19 cellular contexts compared by ENCODE assay signal in the genomic region with DNA sequence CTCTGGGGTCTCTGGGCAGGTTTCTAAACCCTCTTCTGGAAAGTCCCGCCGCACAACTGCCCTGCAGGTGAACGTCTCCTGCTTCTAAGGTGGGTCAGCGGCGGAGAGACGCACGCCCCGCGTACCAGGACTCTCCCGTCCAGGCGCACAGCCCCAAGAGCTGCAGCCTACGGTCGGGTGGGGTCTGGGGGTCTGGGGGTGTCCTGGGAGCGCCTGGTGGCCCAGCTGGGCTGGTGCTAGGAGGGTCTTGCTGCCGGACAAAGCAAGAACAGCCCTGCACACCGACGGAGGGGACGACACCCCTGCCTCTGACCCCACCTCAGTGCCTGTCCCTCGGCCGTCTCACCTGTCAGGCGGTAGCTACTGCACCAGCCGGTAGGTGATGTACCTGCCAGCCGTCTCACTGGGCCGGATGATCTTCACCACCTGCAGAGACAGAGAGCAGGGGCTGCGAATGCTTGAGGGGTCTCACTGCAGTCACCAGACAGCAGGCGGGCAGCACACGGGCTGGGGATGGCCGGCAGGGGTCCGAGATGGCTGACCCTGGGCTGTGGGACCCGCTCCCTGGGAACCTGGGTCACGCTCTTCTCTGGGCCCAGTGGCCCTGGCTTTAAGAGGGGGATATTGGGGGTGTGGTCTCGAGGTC. TPM values are rescaled to one million over a fixed set of nuclear protein-coding genes. Genes with fewer than 3 reads are reported as not detected.
A peak's percentile ranks its signal among the peaks of the same experiment; 100 is the strongest.
DNase-seq lines count a peak whose midpoint lies in the region; ATAC-seq and TF ChIP-seq lines count a peak whose summit lies in the region.
"Had no signal": no experiment of that assay in that cellular context is flagged by ENCODE, and none has a peak within 500 bp of the region (broad histone marks: within the 10 kb centered on the region; RNA-seq: fewer than 3 reads in every experiment).

No MANE protein-coding gene starts in this region.

- H3K36me3 ChIP-seq in HCT116 (ENCODE audit: control insufficient read depth in 1 of 2, insufficient read depth in 2 of 2, low read length in 2 of 2), result peaks cover 24 to 52% of the 10 kb centered on the region in 2 experiments; a peak in 3 of 4 replicates

- H3K27me3 Mint-ChIP-seq in activated T-cell treated with anti-CD3 and anti-CD28 coated beads, Interleukin-2, amount 50 U/mL, for 24 hours, result no peaks in the 10 kb centered on the region
- no peaks in the 10 kb centered on the region for H3K27me3 Mint-ChIP-seq in activated T-cell treated with anti-CD3 and anti-CD28 coated beads, Interleukin-2, amount 50 U/mL, for 72 hours (ENCODE audit: low read depth)
- no peaks in the 10 kb centered on the region for H3K27me3 Mint-ChIP-seq in dendritic cell treated with granulocyte-macrophage colony-stimulating factor and Interleukin-4, amounts not matched to agents 40 ng/mL and 50 ng/mL, for 4 days
- no peaks in the 10 kb centered on the region for H3K27me3 Mint-ChIP-seq in stimulated activated naive B cell treated with anti-CD40 and anti-IgM and Interleukin-4, amounts not matched to agents 10 μg/mL and 1 μg/mL and 100 μg/mL, for 72 hours
- H3K27me3 Mint-ChIP-seq in osteocyte (ENCODE audit: unreplicated experiment), result no peaks in the 10 kb centered on the region

- POLR2A ChIA-PET in HCT116 (lab: Charles Lee), result interaction anchor here (1.1 kb wide), 1 partner anchor 25 kb away, joined by 3 read pairs; no protein-coding TSS in a partner anchor

- no TSS peak for BruUV-seq in HCT116 (replicated peaks; lab: Mats Ljungman, UMichigan)

- H3K27ac ChIP-seq in HCT116 (ENCODE audit: low read depth, low read length), result peak overlapping the region; percentile 10; the same call in 1 of the 2 replicates
- H3K27ac ChIP-seq: psoas muscle, tibial artery had no signal

- RAD21 ChIA-PET in HCT116 (lab: Charles Lee; ENCODE audit: low non-redundant PET in 1 of 2, low total read pairs in 2 of 2, uncharacterized antibody in 2 of 2, unreplicated experiment in 2 of 2), result no interaction called here

- no peak overlapping the region for H3K9ac ChIP-seq in HCT116 (ENCODE audit: low read length)

- intact Hi-C loops in HCT116 (cut with micrococcal nuclease), result no loop called here
- intact Hi-C loops in dendritic cell treated with granulocyte-macrophage colony-stimulating factor and Interleukin-4, amounts not matched to agents 40 ng/mL and 50 ng/mL, for 4 days (cut with micrococcal nuclease), result no loop called here

- H3K4me1 Mint-ChIP-seq in activated T-cell treated with anti-CD3 and anti-CD28 coated beads, Interleukin-2, amount 50 U/mL, for 24 hours (ENCODE audit: low read depth), result peaks cover 66% of the 10 kb centered on the region
- H3K4me1 Mint-ChIP-seq in activated T-cell treated with anti-CD3 and anti-CD28 coated beads, Interleukin-2, amount 50 U/mL, for 72 hours (ENCODE audit: low read depth), result peaks cover 56% of the 10 kb centered on the region
- H3K4me1 Mint-ChIP-seq in dendritic cell treated with granulocyte-macrophage colony-stimulating factor and Interleukin-4, amounts not matched to agents 40 ng/mL and 50 ng/mL, for 4 days (ENCODE audit: low read depth), result peaks cover 84% of the 10 kb centered on the region
- peaks cover 40 to 57% of the 10 kb centered on the region in 2 donors for H3K4me1 Mint-ChIP-seq in stimulated activated naive B cell treated with anti-CD40 and anti-IgM and Interleukin-4, amounts not matched to agents 10 μg/mL and 1 μg/mL and 100 μg/mL, for 72 hours
- H3K4me1 Mint-ChIP-seq in osteocyte (ENCODE audit: unreplicated experiment), result peaks cover 12% of the 10 kb centered on the region

- H3K4me3 Mint-ChIP-seq in activated T-cell treated with anti-CD3 and anti-CD28 coated beads, Interleukin-2, amount 50 U/mL, for 24 hours, result no peak overlapping the region
- no peak overlapping the region for H3K4me3 Mint-ChIP-seq in activated T-cell treated with anti-CD3 and anti-CD28 coated beads, Interleukin-2, amount 50 U/mL, for 72 hours
- peak overlapping the region; percentile 54 for H3K4me3 Mint-ChIP-seq in dendritic cell treated with granulocyte-macrophage colony-stimulating factor and Interleukin-4, amounts not matched to agents 40 ng/mL and 50 ng/mL, for 4 days
- peak overlapping the region; percentile 10 to 19 for H3K4me3 Mint-ChIP-seq in stimulated activated naive B cell treated with anti-CD40 and anti-IgM and Interleukin-4, amounts not matched to agents 10 μg/mL and 1 μg/mL and 100 μg/mL, for 72 hours
- no peak overlapping the region for H3K4me3 Mint-ChIP-seq in osteocyte (ENCODE audit: unreplicated experiment)
- H3K4me3 Mint-ChIP-seq: H9 had no signal

- no peak for TF ChIP-seq CTCF in HCT116 (IDR thresholded peaks at IDR 0.05 in 2 of 3, conservative IDR thresholded peaks at IDR 0.05 in 1 of 3; ENCODE audit: borderline replicate concordance in 1 of 3, insufficient read depth in 1 of 3, low read depth in 2 of 3, low read length in 2 of 3)
- no peak for TF ChIP-seq CTCF in osteocyte (IDR thresholded peaks at IDR 0.05)

- no peak for DNase-seq in activated T-cell treated with anti-CD3 and anti-CD28 coated beads, Interleukin-2, amount 50 U/mL, for 24 hours
- DNase-seq in activated T-cell treated with anti-CD3 and anti-CD28 coated beads, Interleukin-2, amount 50 U/mL, for 72 hours, result no peak
- DNase-seq in HCT116 (ENCODE audit: low read depth, low spot score) (no peak), NCI-H345 treated with DMSO at 0.1 percent for 48 hours (lab: John Stamatoyannopoulos, UW; ENCODE audit: unreplicated experiment) (no peak), osteocyte (ENCODE audit: extremely low spot score, unreplicated experiment) (no peak)
- no peak for DNase-seq in stimulated activated naive B cell treated with anti-CD40 and anti-IgM and Interleukin-4, amounts not matched to agents 10 μg/mL and 1 μg/mL and 100 μg/mL, for 72 hours
- DNase-seq: activated gamma-delta T cell treated with Interleukin-2 at 50 U/mL for 16 hours, colonic mucosa, H9, heart right ventricle, KBM-7, mammary epithelial cell, NCI-H187, NCI-H446 treated with DMSO at 0.1 percent for 48 hours, Right ventricle myocardium superior, tibial artery had no signal

- peaks cover 7 to 10% of the 10 kb centered on the region in 2 experiments; a peak in 3 of 4 replicates for H3K4me1 ChIP-seq in HCT116 (ENCODE audit: control insufficient read depth in 1 of 2, insufficient read depth in 2 of 2, low read length in 2 of 2)

- peaks cover 90% of the 10 kb centered on the region for H3K36me3 Mint-ChIP-seq in activated T-cell treated with anti-CD3 and anti-CD28 coated beads, Interleukin-2, amount 50 U/mL, for 24 hours (ENCODE audit: low read depth)
- peaks cover 10 to 11% of the 10 kb centered on the region in 2 donors for H3K36me3 Mint-ChIP-seq in activated T-cell treated with anti-CD3 and anti-CD28 coated beads, Interleukin-2, amount 50 U/mL, for 72 hours (ENCODE audit: insufficient read depth in 2 of 2)
- peaks cover 100% of the 10 kb centered on the region for H3K36me3 Mint-ChIP-seq in dendritic cell treated with granulocyte-macrophage colony-stimulating factor and Interleukin-4, amounts not matched to agents 40 ng/mL and 50 ng/mL, for 4 days (ENCODE audit: low read depth)
- H3K36me3 Mint-ChIP-seq in stimulated activated naive B cell treated with anti-CD40 and anti-IgM and Interleukin-4, amounts not matched to agents 10 μg/mL and 1 μg/mL and 100 μg/mL, for 72 hours, result peaks cover 50 to 56% of the 10 kb centered on the region in 2 donors
- peaks cover 4% of the 10 kb centered on the region for H3K36me3 Mint-ChIP-seq in osteocyte (ENCODE audit: unreplicated experiment)

- no peak for ATAC-seq in activated T-cell treated with anti-CD3 and anti-CD28 coated beads, Interleukin-2, amount 50 U/mL, for 72 hours (replicated peaks in 1 of 2)
- ATAC-seq in HCT116, result no peak
- ATAC-seq in stimulated activated naive B cell treated with anti-CD40 and anti-IgM and Interleukin-4, amounts not matched to agents 10 μg/mL and 1 μg/mL and 100 μg/mL, for 72 hours (replicated peaks), result no peak
- no peak for ATAC-seq in GM21526 (IDR thresholded peaks at IDR 0.05; ENCODE audit: low FRiP score, unreplicated experiment)

- CTCF ChIA-PET in HCT116 (lab: Charles Lee), result no interaction called here

- H3K4me2 ChIP-seq in HCT116 (ENCODE audit: low read length), result no peak overlapping the region

- H2AFZ ChIP-seq in HCT116 (ENCODE audit: low read depth, low read length, poor library complexity, severe bottlenecking), result no peak overlapping the region

- H3K9me3 Mint-ChIP-seq in activated T-cell treated with anti-CD3 and anti-CD28 coated beads, Interleukin-2, amount 50 U/mL, for 24 hours, result no peaks in the 10 kb centered on the region
- no peaks in the 10 kb centered on the region for H3K9me3 Mint-ChIP-seq in activated T-cell treated with anti-CD3 and anti-CD28 coated beads, Interleukin-2, amount 50 U/mL, for 72 hours
- H3K9me3 Mint-ChIP-seq in dendritic cell treated with granulocyte-macrophage colony-stimulating factor and Interleukin-4, amounts not matched to agents 40 ng/mL and 50 ng/mL, for 4 days, result no peaks in the 10 kb centered on the region
- no peaks in the 10 kb centered on the region for H3K9me3 Mint-ChIP-seq in stimulated activated naive B cell treated with anti-CD40 and anti-IgM and Interleukin-4, amounts not matched to agents 10 μg/mL and 1 μg/mL and 100 μg/mL, for 72 hours
- no peaks in the 10 kb centered on the region for H3K9me3 Mint-ChIP-seq in osteocyte (ENCODE audit: unreplicated experiment)
- H3K9me3 Mint-ChIP-seq: H9 had no signal

- H3K9me3 ChIP-seq in HCT116 (ENCODE audit: control insufficient read depth in 1 of 2, insufficient read depth in 1 of 2, low read depth in 1 of 2, low read length in 2 of 2), result no peaks in the 10 kb centered on the region
- H3K9me3 ChIP-seq: colonic mucosa, heart right ventricle, psoas muscle, tibial artery had no signal

- H3K27ac Mint-ChIP-seq in activated T-cell treated with anti-CD3 and anti-CD28 coated beads, Interleukin-2, amount 50 U/mL, for 24 hours, result peak overlapping the region; percentile 90
- H3K27ac Mint-ChIP-seq in activated T-cell treated with anti-CD3 and anti-CD28 coated beads, Interleukin-2, amount 50 U/mL, for 72 hours, result no peak overlapping the region
- H3K27ac Mint-ChIP-seq in dendritic cell treated with granulocyte-macrophage colony-stimulating factor and Interleukin-4, amounts not matched to agents 40 ng/mL and 50 ng/mL, for 4 days, result peak overlapping the region; percentile 98
- peak overlapping the region; percentile 94 for H3K27ac Mint-ChIP-seq in stimulated activated naive B cell treated with anti-CD40 and anti-IgM and Interleukin-4, amounts not matched to agents 10 μg/mL and 1 μg/mL and 100 μg/mL, for 72 hours
- no peak overlapping the region for H3K27ac Mint-ChIP-seq in osteocyte (ENCODE audit: unreplicated experiment)

- no peaks in the 10 kb centered on the region for H3K9me2 ChIP-seq in HCT116 (ENCODE audit: insufficient read depth)

- no peak overlapping the region for H3K4me3 ChIP-seq in HCT116 (replicated peaks in 1 of 2; ENCODE audit: low read depth in 1 of 2, low read length in 2 of 2)
- H3K4me3 ChIP-seq: colonic mucosa, heart right ventricle, psoas muscle, tibial artery had no signal

- no peaks in the 10 kb centered on the region; the same call in 1 of the 2 replicates for H4K20me1 ChIP-seq in HCT116 (ENCODE audit: insufficient read depth)

- H3K27me3 ChIP-seq in HCT116 (ENCODE audit: insufficient read depth, low read length), result no peaks in the 10 kb centered on the region
- H3K27me3 ChIP-seq: colonic mucosa, heart right ventricle had no signal

- TF ChIP-seq RAD21 in HCT116 (IDR thresholded peaks at IDR 0.05; ENCODE audit: low read depth), result no peak

- peaks cover 37% of the 10 kb centered on the region for H3K79me2 ChIP-seq in HCT116 (ENCODE audit: insufficient read depth, low read length)

- no peak for TF ChIP-seq POLR2A in HCT116 (IDR thresholded peaks at IDR 0.05; ENCODE audit: borderline replicate concordance, extremely low read depth, insufficient read depth, insufficient read length)

RNA-seq across cellular contexts. Expression of a gene that starts 5.9 kb away (rescaled TPM):
- 100 to 1,000 TPM; 176 to 179 TPM for total RNA-seq in activated T-cell treated with anti-CD3 and anti-CD28 coated beads, Interleukin-2, amount 50 U/mL, for 72 hours
- total RNA-seq in HCT116 (2021; ENCODE audit: unreplicated experiment), result 281 TPM
- polyA plus RNA-seq in HCT116 (2012), result 280 and 302 TPM in 2 replicates
- total RNA-seq in osteocyte, result 156 and 168 TPM in 2 replicates

RNA-seq across cellular contexts. Expression of a gene that starts 14.5 kb away (rescaled TPM):
- total RNA-seq in activated T-cell treated with anti-CD3 and anti-CD28 coated beads, Interleukin-2, amount 50 U/mL, for 72 hours, result 100 to 1,000 TPM; 251 to 308 TPM
- total RNA-seq in HCT116 (2021; ENCODE audit: unreplicated experiment) (481 TPM), osteocyte (349 and 354 TPM in 2 replicates)
- polyA plus RNA-seq in HCT116 (2012), result 810 and 823 TPM in 2 replicates

RNA-seq across cellular contexts. Expression of a gene that starts 22.3 kb away (rescaled TPM):
- total RNA-seq in activated T-cell treated with anti-CD3 and anti-CD28 coated beads, Interleukin-2, amount 50 U/mL, for 72 hours, result 100 to 1,000 TPM; 235 to 236 TPM
- total RNA-seq in HCT116 (2021; ENCODE audit: unreplicated experiment) (30.4 TPM), osteocyte (0.67 and 0.99 TPM in 2 replicates)
- 26.5 and 29.8 TPM in 2 replicates for polyA plus RNA-seq in HCT116 (2012)

RNA-seq across cellular contexts. Expression of a gene that starts 49.3 kb away (rescaled TPM):
- total RNA-seq in activated T-cell treated with anti-CD3 and anti-CD28 coated beads, Interleukin-2, amount 50 U/mL, for 72 hours, result 10 to 100 TPM; 34.3 to 37.1 TPM
- total RNA-seq in HCT116 (2021; ENCODE audit: unreplicated experiment) (91.4 TPM), osteocyte (16.7 and 17.8 TPM in 2 replicates)
- polyA plus RNA-seq in HCT116 (2012), result 59.2 and 65.7 TPM in 2 replicates

Comparison
In these comparisons a context has a peak if more than half of its experiments do, and no peak if none do; other contexts are left out.
1. H3K27ac Mint-ChIP-seq: peak in activated T-cell treated with anti-CD3 and anti-CD28 coated beads, Interleukin-2, amount 50 U/mL, for 24 hours (single experiment), dendritic cell treated with granulocyte-macrophage colony-stimulating factor and Interleukin-4, amounts not matched to agents 40 ng/mL and 50 ng/mL, for 4 days (single experiment) and stimulated activated naive B cell treated with anti-CD40 and anti-IgM and Interleukin-4, amounts not matched to agents 10 μg/mL and 1 μg/mL and 100 μg/mL, for 72 hours (single experiment); none in activated T-cell treated with anti-CD3 and anti-CD28 coated beads, Interleukin-2, amount 50 U/mL, for 72 hours (single experiment) and osteocyte (single experiment).
2. H3K4me3 Mint-ChIP-seq: peak in dendritic cell treated with granulocyte-macrophage colony-stimulating factor and Interleukin-4, amounts not matched to agents 40 ng/mL and 50 ng/mL, for 4 days (single experiment) and stimulated activated naive B cell treated with anti-CD40 and anti-IgM and Interleukin-4, amounts not matched to agents 10 μg/mL and 1 μg/mL and 100 μg/mL, for 72 hours (2 of 2); none in activated T-cell treated with anti-CD3 and anti-CD28 coated beads, Interleukin-2, amount 50 U/mL, for 24 hours (single experiment), activated T-cell treated with anti-CD3 and anti-CD28 coated beads, Interleukin-2, amount 50 U/mL, for 72 hours (0 of 2) and osteocyte (single experiment).
3. RNA of a gene that starts 22.3 kb away (total RNA-seq): 235 to 236 TPM in activated T-cell treated with anti-CD3 and anti-CD28 coated beads, Interleukin-2, amount 50 U/mL, for 72 hours and 30.4 TPM in HCT116 (single experiment); 0.67 to 0.99 TPM in osteocyte; every median in the first group is over 10 times any median in the second.